Comparison of ENCODE assay signal across 16 cellular contexts in the genomic region with DNA sequence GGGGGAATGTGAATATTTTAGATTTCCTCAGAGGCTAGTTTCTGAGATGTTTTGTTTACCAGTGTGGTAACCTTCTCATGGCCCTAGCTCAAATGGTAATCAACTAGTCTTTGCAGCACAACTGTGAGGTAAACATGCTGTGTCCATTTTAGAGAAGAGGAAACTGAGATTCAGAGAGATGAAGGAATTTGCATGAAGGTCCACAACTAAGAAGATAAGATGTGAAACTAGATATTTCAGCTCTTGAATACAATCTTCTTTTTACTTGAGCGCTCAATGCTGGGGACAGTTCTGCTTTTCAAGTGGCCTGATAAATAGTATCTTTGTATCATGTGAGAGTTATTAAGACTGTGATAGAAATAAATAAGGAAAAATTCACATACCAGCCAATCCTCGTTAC.
DNase-seq lines count a peak whose midpoint lies in the region; ATAC-seq, FAIRE-seq and TF ChIP-seq lines count a peak whose summit lies in the region.
"Had no signal": no experiment of that assay in that cellular context is flagged by ENCODE, and none has a peak within 500 bp of the region (broad histone marks: within the 10 kb centered on the region; RNA-seq: fewer than 3 reads in every experiment).

No MANE protein-coding gene starts in this region.

- TF ChIP-seq EP300 in HepG2 (IDR thresholded peaks at IDR 0.05; ENCODE audit: low read depth in 2 of 2, low read length in 2 of 2) (no peak), HepG2 (CRISPR knock-in tag; IDR thresholded peaks at IDR 0.05; ENCODE audit: borderline replicate concordance) (no peak)

- H3K36me3 Mint-ChIP-seq in memory B cell (peaks cover 2% of the 10 kb centered on the region), osteocyte (ENCODE audit: unreplicated experiment) (no peaks in the 10 kb centered on the region)

- H4K20me1 ChIP-seq in HepG2 (ENCODE audit: insufficient read depth, low read length): no peaks in the 10 kb centered on the region

- ATAC-seq in GM18873 (IDR thresholded peaks at IDR 0.05; ENCODE audit: low FRiP score, unreplicated experiment) (peak; percentile 66), GM21576 (IDR thresholded peaks at IDR 0.05; ENCODE audit: unreplicated experiment) (peak; percentile 65), HG03066 (IDR thresholded peaks at IDR 0.05; ENCODE audit: low read depth, unreplicated experiment) (peak; percentile 40), memory B cell (ENCODE audit: low read depth) (peak; percentile 75), HepG2 (no peak)
- ATAC-seq: T-helper 17 cell had no signal

- intact Hi-C loops in HepG2 (cut with micrococcal nuclease; ENCODE audit: unreplicated experiment): no loop called here

- no peaks in the 10 kb centered on the region for H3K79me2 ChIP-seq in HepG2 (ENCODE audit: insufficient read depth, low read length)

- H3K9me3 ChIP-seq in HepG2 (ENCODE audit: low read length): no peaks in the 10 kb centered on the region
- H3K9me3 ChIP-seq: tibial nerve had no signal

- no peaks in the 10 kb centered on the region for H3K4me1 ChIP-seq in HepG2 (ENCODE audit: insufficient read depth, low read length)

- TF ChIP-seq POLR2A in HepG2 (IDR thresholded peaks at IDR 0.05; ENCODE audit: insufficient read depth in 1 of 2, low read depth in 2 of 2, low read length in 2 of 2): no peak

- H3K36me3 ChIP-seq in HepG2 (replicated peaks in 1 of 2; ENCODE audit: control insufficient read depth in 1 of 2, insufficient read depth in 2 of 2, low read length in 2 of 2): no peaks in the 10 kb centered on the region
- H3K36me3 ChIP-seq: brain microvascular endothelial cell, tibial nerve had no signal

- H3K9me3 Mint-ChIP-seq in memory B cell (peaks cover 2% of the 10 kb centered on the region), osteocyte (ENCODE audit: unreplicated experiment) (peaks cover 6% of the 10 kb centered on the region)
- H3K9me3 Mint-ChIP-seq: activated CD4-positive, alpha-beta memory T cell treated with anti-CD3 and anti-CD28 coated beads, Interleukin-2, amount 10 ng/mL, durations not matched to agents 7 days and 5 days had no signal

- H3K27ac Mint-ChIP-seq in memory B cell: peak overlapping the region; percentile 60
- H3K27ac Mint-ChIP-seq in osteocyte (ENCODE audit: unreplicated experiment): no peak overlapping the region
- H3K27ac Mint-ChIP-seq: activated CD4-positive, alpha-beta memory T cell treated with anti-CD3 and anti-CD28 coated beads, Interleukin-2, amount 10 ng/mL, durations not matched to agents 7 days and 5 days; T-helper 17 cell had no signal

- no peak for TF ChIP-seq RAD21 in HepG2 (CRISPR knock-in tag; IDR thresholded peaks at IDR 0.05)

- in situ Hi-C loops in HepG2 (cut with HindIII; ENCODE audit: extremely low pct_ligation_motif_present, low pct_unique_long_range_greater_than_20kb): no loop called here

- H3K27ac ChIP-seq in HepG2 (ENCODE audit: extremely low read length, insufficient read depth, low read length): no peak overlapping the region
- H3K27ac ChIP-seq: brain microvascular endothelial cell, tibial nerve had no signal

- FAIRE-seq in HepG2 (lab: Jason Lieb, UNC): no peak

- H3K4me3 ChIP-seq in HepG2 (replicated peaks in 1 of 3; ENCODE audit: insufficient read depth in 1 of 3, low read depth in 2 of 3, low read length in 3 of 3): no peak overlapping the region
- H3K4me3 ChIP-seq: tibial nerve had no signal

- H3K4me2 ChIP-seq in HepG2 (ENCODE audit: low read depth, low read length): no peak overlapping the region

- BruUV-seq in HepG2 (replicated peaks; lab: Mats Ljungman, UMichigan): no TSS peak

- no peak for DNase-seq in memory B cell (ENCODE audit: low spot score in 2 of 2)
- DNase-seq in osteocyte (ENCODE audit: extremely low spot score, unreplicated experiment): no peak
- no peak for DNase-seq in kidney tubule cell (ENCODE audit: low spot score)
- no peak for DNase-seq in HepG2 (ENCODE audit: low spot score)
- no peak for DNase-seq in HT-29 (ENCODE audit: low spot score)
- DNase-seq: activated CD4-positive, alpha-beta memory T cell treated with anti-CD3 and anti-CD28 coated beads, Interleukin-2, amount 10 ng/mL, durations not matched to agents 7 days and 5 days; brain microvascular endothelial cell; IMR-90; NCI-H1105 treated with DMSO at 0.1 percent for 48 hours; NCI-H446 treated with DMSO at 0.1 percent for 48 hours; stimulated activated CD4-positive, alpha-beta T cell treated with anti-CD3 and anti-CD28 coated beads, Interleukin-12 subunit alpha, Interleukin-12 subunit beta, amount 100 ng/mL, for 4 hours; T-helper 17 cell had no signal

- TF ChIP-seq CTCF in osteocyte (IDR thresholded peaks at IDR 0.05): no peak
- TF ChIP-seq CTCF in HepG2 (CRISPR knock-in tag; IDR thresholded peaks at IDR 0.05): no peak

- CTCF ChIA-PET in HepG2 (lab: Yijun Ruan, JAX; ENCODE audit: low intra/inter-chr PET ratio, low total read pairs): no interaction called here

- peaks cover 50% of the 10 kb centered on the region for H3K4me1 Mint-ChIP-seq in memory B cell
- peaks cover 17% of the 10 kb centered on the region for H3K4me1 Mint-ChIP-seq in osteocyte (ENCODE audit: unreplicated experiment)
- H3K4me1 Mint-ChIP-seq: activated CD4-positive, alpha-beta memory T cell treated with anti-CD3 and anti-CD28 coated beads, Interleukin-2, amount 10 ng/mL, durations not matched to agents 7 days and 5 days; T-helper 17 cell had no signal

- POLR2A ChIA-PET in HepG2 (lab: Yijun Ruan, JAX): no interaction called here

- H2AFZ ChIP-seq in HepG2 (ENCODE audit: low read length): no peak overlapping the region

- H3K4me3 Mint-ChIP-seq in memory B cell: peak overlapping the region; percentile 1
- no peak overlapping the region for H3K4me3 Mint-ChIP-seq in osteocyte (ENCODE audit: unreplicated experiment)
- H3K4me3 Mint-ChIP-seq: activated CD4-positive, alpha-beta memory T cell treated with anti-CD3 and anti-CD28 coated beads, Interleukin-2, amount 10 ng/mL, durations not matched to agents 7 days and 5 days; T-helper 17 cell had no signal

- H3K27me3 Mint-ChIP-seq in memory B cell: no peaks in the 10 kb centered on the region
- no peaks in the 10 kb centered on the region for H3K27me3 Mint-ChIP-seq in osteocyte (ENCODE audit: unreplicated experiment)
- H3K27me3 Mint-ChIP-seq: T-helper 17 cell had no signal

- H3K27me3 ChIP-seq in HepG2 (ENCODE audit: control insufficient read depth in 1 of 2, insufficient read depth in 2 of 2, low read length in 2 of 2): no peaks in the 10 kb centered on the region
- H3K27me3 ChIP-seq: brain microvascular endothelial cell, tibial nerve had no signal

- H3K9ac ChIP-seq in HepG2 (ENCODE audit: insufficient read depth, low read depth, low read length): no peak overlapping the region

- WGBS in HepG2 (ENCODE audit: low lambda C conversion rate): 47% methylated on average over 2 of the region's 2 CpGs

TF ChIP-seq in HepG2, 621 proteins besides CTCF, POLR2A, EP300 and RAD21 (continues in another document):
- TF ChIP-seq ZC3H13 (CRISPR knock-in tag; IDR thresholded peaks at IDR 0.05): no peak
- no peak for TF ChIP-seq ZNF180 (CRISPR knock-in tag; IDR thresholded peaks at IDR 0.05; ENCODE audit: borderline replicate concordance, low read depth)
- TF ChIP-seq, protein P1, sequence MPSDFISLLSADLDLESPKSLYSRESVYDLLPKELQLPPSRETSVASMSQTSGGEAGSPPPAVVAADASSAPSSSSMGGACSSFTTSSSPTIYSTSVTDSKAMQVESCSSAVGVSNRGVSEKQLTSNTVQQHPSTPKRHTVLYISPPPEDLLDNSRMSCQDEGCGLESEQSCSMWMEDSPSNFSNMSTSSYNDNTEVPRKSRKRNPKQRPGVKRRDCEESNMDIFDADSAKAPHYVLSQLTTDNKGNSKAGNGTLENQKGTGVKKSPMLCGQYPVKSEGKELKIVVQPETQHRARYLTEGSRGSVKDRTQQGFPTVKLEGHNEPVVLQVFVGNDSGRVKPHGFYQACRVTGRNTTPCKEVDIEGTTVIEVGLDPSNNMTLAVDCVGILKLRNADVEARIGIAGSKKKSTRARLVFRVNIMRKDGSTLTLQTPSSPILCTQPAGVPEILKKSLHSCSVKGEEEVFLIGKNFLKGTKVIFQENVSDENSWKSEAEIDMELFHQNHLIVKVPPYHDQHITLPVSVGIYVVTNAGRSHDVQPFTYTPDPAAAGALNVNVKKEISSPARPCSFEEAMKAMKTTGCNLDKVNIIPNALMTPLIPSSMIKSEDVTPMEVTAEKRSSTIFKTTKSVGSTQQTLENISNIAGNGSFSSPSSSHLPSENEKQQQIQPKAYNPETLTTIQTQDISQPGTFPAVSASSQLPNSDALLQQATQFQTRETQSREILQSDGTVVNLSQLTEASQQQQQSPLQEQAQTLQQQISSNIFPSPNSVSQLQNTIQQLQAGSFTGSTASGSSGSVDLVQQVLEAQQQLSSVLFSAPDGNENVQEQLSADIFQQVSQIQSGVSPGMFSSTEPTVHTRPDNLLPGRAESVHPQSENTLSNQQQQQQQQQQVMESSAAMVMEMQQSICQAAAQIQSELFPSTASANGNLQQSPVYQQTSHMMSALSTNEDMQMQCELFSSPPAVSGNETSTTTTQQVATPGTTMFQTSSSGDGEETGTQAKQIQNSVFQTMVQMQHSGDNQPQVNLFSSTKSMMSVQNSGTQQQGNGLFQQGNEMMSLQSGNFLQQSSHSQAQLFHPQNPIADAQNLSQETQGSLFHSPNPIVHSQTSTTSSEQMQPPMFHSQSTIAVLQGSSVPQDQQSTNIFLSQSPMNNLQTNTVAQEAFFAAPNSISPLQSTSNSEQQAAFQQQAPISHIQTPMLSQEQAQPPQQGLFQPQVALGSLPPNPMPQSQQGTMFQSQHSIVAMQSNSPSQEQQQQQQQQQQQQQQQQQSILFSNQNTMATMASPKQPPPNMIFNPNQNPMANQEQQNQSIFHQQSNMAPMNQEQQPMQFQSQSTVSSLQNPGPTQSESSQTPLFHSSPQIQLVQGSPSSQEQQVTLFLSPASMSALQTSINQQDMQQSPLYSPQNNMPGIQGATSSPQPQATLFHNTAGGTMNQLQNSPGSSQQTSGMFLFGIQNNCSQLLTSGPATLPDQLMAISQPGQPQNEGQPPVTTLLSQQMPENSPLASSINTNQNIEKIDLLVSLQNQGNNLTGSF (CRISPR knock-in tag; IDR thresholded peaks at IDR 0.05): no peak
- TF ChIP-seq FOXP1 (IDR thresholded peaks at IDR 0.05): no peak
- TF ChIP-seq FOXP1 (CRISPR knock-in tag; IDR thresholded peaks at IDR 0.05): no peak
- TF ChIP-seq ZNF264 (CRISPR knock-in tag; IDR thresholded peaks at IDR 0.05): no peak
- no peak for TF ChIP-seq HNRNPK (IDR thresholded peaks at IDR 0.05; ENCODE audit: low read depth, low read length, poor library complexity, severe bottlenecking)
